ENCODE assay signal across 1 cellular context in genomic region chr4:38114435-38114834, GRCh38.
TF ChIP-seq lines count a peak whose summit lies in the region.

No MANE protein-coding gene starts in this region.

TF ChIP-seq in WTC11, 78 proteins besides CTCF, POLR2A, EP300 and RAD21 (continued from another document):
- no peak for TF ChIP-seq AFF4 (CRISPR knock-in tag; IDR thresholded peaks at IDR 0.05; ENCODE audit: borderline replicate concordance)
